1 cellular context compared by ENCODE assay signal in the genomic region with DNA sequence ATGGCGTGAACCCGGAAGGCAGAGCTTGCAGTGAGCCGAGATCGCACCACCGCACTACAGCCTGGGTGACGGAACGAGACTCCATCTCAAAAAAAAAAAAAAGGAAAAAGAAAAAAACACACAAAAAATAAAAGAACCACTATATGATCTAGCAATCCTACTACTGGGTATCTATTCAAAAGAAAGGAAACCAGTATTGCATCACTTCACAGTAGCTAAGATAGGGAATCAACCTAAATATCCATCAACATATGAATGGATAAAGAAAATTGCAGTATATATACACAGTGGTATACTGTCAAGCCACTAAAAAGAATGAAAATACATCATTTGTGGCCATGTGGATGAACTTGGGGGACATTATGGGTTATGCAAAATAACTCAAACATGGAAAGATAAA.
TF ChIP-seq lines count a peak whose summit lies in the region.

No MANE protein-coding gene starts in this region.

TF ChIP-seq in HepG2, 621 proteins besides CTCF, POLR2A, EP300 and RAD21:
- TF ChIP-seq ATF7 (IDR thresholded peaks at IDR 0.05), result peak; percentile 45; the same call in 1 of the 2 replicates
- no peak for TF ChIP-seq ATF7 (CRISPR knock-in tag; IDR thresholded peaks at IDR 0.05)
- TF ChIP-seq, protein P1, sequence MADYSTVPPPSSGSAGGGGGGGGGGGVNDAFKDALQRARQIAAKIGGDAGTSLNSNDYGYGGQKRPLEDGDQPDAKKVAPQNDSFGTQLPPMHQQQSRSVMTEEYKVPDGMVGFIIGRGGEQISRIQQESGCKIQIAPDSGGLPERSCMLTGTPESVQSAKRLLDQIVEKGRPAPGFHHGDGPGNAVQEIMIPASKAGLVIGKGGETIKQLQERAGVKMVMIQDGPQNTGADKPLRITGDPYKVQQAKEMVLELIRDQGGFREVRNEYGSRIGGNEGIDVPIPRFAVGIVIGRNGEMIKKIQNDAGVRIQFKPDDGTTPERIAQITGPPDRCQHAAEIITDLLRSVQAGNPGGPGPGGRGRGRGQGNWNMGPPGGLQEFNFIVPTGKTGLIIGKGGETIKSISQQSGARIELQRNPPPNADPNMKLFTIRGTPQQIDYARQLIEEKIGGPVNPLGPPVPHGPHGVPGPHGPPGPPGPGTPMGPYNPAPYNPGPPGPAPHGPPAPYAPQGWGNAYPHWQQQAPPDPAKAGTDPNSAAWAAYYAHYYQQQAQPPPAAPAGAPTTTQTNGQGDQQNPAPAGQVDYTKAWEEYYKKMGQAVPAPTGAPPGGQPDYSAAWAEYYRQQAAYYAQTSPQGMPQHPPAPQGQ (CRISPR knock-in tag; IDR thresholded peaks at IDR 0.05; ENCODE audit: borderline replicate concordance), result no peak
- peak; percentile 67; the same call in 1 of the 2 replicates for TF ChIP-seq CEBPB (IDR thresholded peaks at IDR 0.05; ENCODE audit: borderline replicate concordance, low read depth, low read length)
